8 cellular contexts compared by ENCODE assay signal in genomic region chr17:76707985-76708807, GRCh38. TPM values are rescaled to one million over a fixed set of nuclear protein-coding genes. Genes with fewer than 3 reads are reported as not detected.
DNase-seq lines count a peak whose midpoint lies in the region; ATAC-seq and TF ChIP-seq lines count a peak whose summit lies in the region.

No MANE protein-coding gene starts in this region.

- peaks cover 18% of the 10 kb centered on the region for H3K4me1 Mint-ChIP-seq in activated T-cell treated with anti-CD3 and anti-CD28 coated beads, Interleukin-2, amount 50 U/mL, for 4 hours (ENCODE audit: low read depth)

- peaks cover 54% of the 10 kb centered on the region for H3K79me2 ChIP-seq in hepatocyte

- TF ChIP-seq POLR2A in sigmoid colon (IDR thresholded peaks at IDR 0.05), result no peak
- TF ChIP-seq POLR2A in erythroblast (IDR thresholded peaks at IDR 0.05; ENCODE audit: low read length), result no peak

- H3K4me2 ChIP-seq in hepatocyte, result peak overlapping the region; percentile 97

- TF ChIP-seq EP300 in sigmoid colon (IDR thresholded peaks at IDR 0.05), result no peak

- no peaks in the 10 kb centered on the region for H3K27me3 ChIP-seq in hepatocyte
- no peaks in the 10 kb centered on the region for H3K27me3 ChIP-seq in sigmoid colon

- H3K4me1 ChIP-seq in hepatocyte (ENCODE audit: insufficient read depth), result peaks cover 34% of the 10 kb centered on the region
- peaks cover 0 to 77% (median 63%) of the 10 kb centered on the region in 4 donors for H3K4me1 ChIP-seq in sigmoid colon

- no peak overlapping the region for H2AFZ ChIP-seq in hepatocyte

- no peaks in the 10 kb centered on the region for H3K9me2 ChIP-seq in hepatocyte (replicated peaks; ENCODE audit: insufficient read depth)

- no peak overlapping the region for H3K4me3 Mint-ChIP-seq in activated T-cell treated with anti-CD3 and anti-CD28 coated beads, Interleukin-2, amount 50 U/mL, for 4 hours

- intact Hi-C loops in sigmoid colon (cut with DNase I), result no loop called here

- peaks cover 8% of the 10 kb centered on the region for H4K20me1 ChIP-seq in hepatocyte (ENCODE audit: insufficient read depth, poor library complexity, severe bottlenecking)

- H3K36me3 ChIP-seq in hepatocyte (replicated peaks; ENCODE audit: insufficient read depth, low read depth), result no peaks in the 10 kb centered on the region
- H3K36me3 ChIP-seq in sigmoid colon, result peaks cover 0 to 6% (median 0%) of the 10 kb centered on the region in 4 donors

- TF ChIP-seq CTCF in GM12873 (IDR thresholded peaks at IDR 0.05; ENCODE audit: insufficient read depth, low read depth, low read length, missing control alignments) (peak; percentile 24), hepatocyte (IDR thresholded peaks at IDR 0.05; ENCODE audit: poor library complexity) (no peak), sigmoid colon (IDR thresholded peaks at IDR 0.05) (peak in 2 of 4 experiments; percentile 22 to 39)

- H3K9me3 Mint-ChIP-seq in activated T-cell treated with anti-CD3 and anti-CD28 coated beads, Interleukin-2, amount 50 U/mL, for 4 hours, result no peaks in the 10 kb centered on the region

- H3K27ac ChIP-seq in hepatocyte, result peak overlapping the region; percentile 95
- H3K27ac ChIP-seq in sigmoid colon, result peak overlapping the region; percentile 97 to 100 (median 98)

- H3K9me3 ChIP-seq in hepatocyte (ENCODE audit: low read depth) (no peaks in the 10 kb centered on the region), sigmoid colon (no peaks in the 10 kb centered on the region)

- no peak overlapping the region for H3K4me3 ChIP-seq in hepatocyte
- peak overlapping the region; percentile 68 to 94 (median 78) for H3K4me3 ChIP-seq in sigmoid colon

- no peak for ATAC-seq in activated T-cell treated with anti-CD3 and anti-CD28 coated beads, Interleukin-2, amount 50 U/mL, for 4 hours

- 63% methylated on average over 14 of the region's 14 CpGs for WGBS in hepatocyte (ENCODE audit: low lambda C conversion rate, missing lambda C conversion rate)
- WGBS in sigmoid colon, 2 donors, result 76 to 83% methylated on average over 14 of the region's 14 CpGs

- no peaks in the 10 kb centered on the region for H3K27me3 Mint-ChIP-seq in activated T-cell treated with anti-CD3 and anti-CD28 coated beads, Interleukin-2, amount 50 U/mL, for 4 hours (ENCODE audit: low read depth)

- DNase-seq in amygdala (lab: John Stamatoyannopoulos, UW) (peak in 43 of 56 donors; percentile 9 to 82 (median 52)), hepatocyte (ENCODE audit: low spot score) (no peak), sigmoid colon (peak; percentile 73), cerebellar nuclear complex (lab: John Stamatoyannopoulos, UW) (no peak), SIG-M5 (lab: John Stamatoyannopoulos, UW) (no peak), erythroblast (lab: John Stamatoyannopoulos, UW) (no peak)
- DNase-seq in activated T-cell treated with anti-CD3 and anti-CD28 coated beads, Interleukin-2, amount 50 U/mL, for 4 hours, result no peak

- H3K36me3 Mint-ChIP-seq in activated T-cell treated with anti-CD3 and anti-CD28 coated beads, Interleukin-2, amount 50 U/mL, for 4 hours (ENCODE audit: insufficient read depth), result no peaks in the 10 kb centered on the region

RNA-seq across cellular contexts. Expression of gene MXRA7, which starts 2.6 kb away (rescaled TPM):
- total RNA-seq in hepatocyte (101 and 102 TPM in 2 replicates), sigmoid colon (100 to 1,000 TPM; 327 to 428 (median 348) TPM)
- polyA plus RNA-seq in hepatocyte (117 and 138 TPM in 2 replicates), sigmoid colon (100 to 1,000 TPM in 1 of 3 donors, 10 to 100 TPM in 1, 1 to 10 TPM in 1; 8.3 to 109 (median 35.3) TPM)
- 1 to 10 TPM; 2.0 to 2.3 (median 2.0) TPM for total RNA-seq in activated T-cell treated with anti-CD3 and anti-CD28 coated beads, Interleukin-2, amount 50 U/mL, for 4 hours

RNA-seq across cellular contexts. Expression of gene JMJD6, which starts 18.2 kb away (rescaled TPM):
- 19.3 and 19.5 TPM in 2 replicates for total RNA-seq in hepatocyte
- polyA plus RNA-seq in hepatocyte, result 34.5 and 44.8 TPM in 2 replicates
- 10 to 100 TPM; 21.3 to 37.3 (median 28.9) TPM for total RNA-seq in sigmoid colon
- 10 to 100 TPM; 24.0 to 28.9 (median 24.8) TPM for polyA plus RNA-seq in sigmoid colon
- total RNA-seq in activated T-cell treated with anti-CD3 and anti-CD28 coated beads, Interleukin-2, amount 50 U/mL, for 4 hours, result 10 to 100 TPM; 67.3 to 73.2 (median 68.7) TPM

RNA-seq across cellular contexts. Expression of gene METTL23, which starts 18.4 kb away (rescaled TPM):
- total RNA-seq in hepatocyte, result 36.6 and 36.8 TPM in 2 replicates
- polyA plus RNA-seq in hepatocyte, result 48.0 and 56.5 TPM in 2 replicates
- total RNA-seq in sigmoid colon, result 10 to 100 TPM; 13.6 to 32.5 (median 20.8) TPM
- polyA plus RNA-seq in sigmoid colon, result 10 to 100 TPM; 25.7 to 34.8 (median 33.6) TPM
- total RNA-seq in activated T-cell treated with anti-CD3 and anti-CD28 coated beads, Interleukin-2, amount 50 U/mL, for 4 hours, result 10 to 100 TPM; 31.4 to 34.4 (median 31.5) TPM

RNA-seq across cellular contexts. Expression of gene SRSF2, which starts 28.9 kb away (rescaled TPM):
- 152 and 157 TPM in 2 replicates for total RNA-seq in hepatocyte
- polyA plus RNA-seq in hepatocyte, result 152 and 173 TPM in 2 replicates
- 100 to 1,000 TPM; 123 to 229 (median 129) TPM for total RNA-seq in sigmoid colon
- polyA plus RNA-seq in sigmoid colon, result 100 to 1,000 TPM in 2 of 3 donors, 10 to 100 TPM in 1; 87.9 to 187 (median 107) TPM
- 100 to 1,000 TPM; 845 to 927 (median 920) TPM for total RNA-seq in activated T-cell treated with anti-CD3 and anti-CD28 coated beads, Interleukin-2, amount 50 U/mL, for 4 hours

RNA-seq across cellular contexts. Expression of gene MFSD11, which starts 29.7 kb away (rescaled TPM):
- 59.4 and 66.6 TPM in 2 replicates for total RNA-seq in hepatocyte
- polyA plus RNA-seq in hepatocyte, result 35.4 and 43.5 TPM in 2 replicates
- total RNA-seq in sigmoid colon, result 10 to 100 TPM; 27.5 to 46.2 (median 41.7) TPM
- polyA plus RNA-seq in sigmoid colon, result 10 to 100 TPM in 1 of 3 donors, 1 to 10 TPM in 2; 6.6 to 22.1 (median 6.9) TPM
- 10 to 100 TPM; 14.6 to 16.6 (median 15.1) TPM for total RNA-seq in activated T-cell treated with anti-CD3 and anti-CD28 coated beads, Interleukin-2, amount 50 U/mL, for 4 hours

Comparison
In these comparisons a context has a peak if more than half of its experiments do, and no peak if none do; other contexts are left out.
1. DNase-seq: peak in amygdala (43 of 56) and sigmoid colon (single experiment); none in hepatocyte (single experiment), cerebellar nuclear complex (0 of 2), activated T-cell treated with anti-CD3 and anti-CD28 coated beads, Interleukin-2, amount 50 U/mL, for 4 hours (single experiment), SIG-M5 (single experiment) and erythroblast (0 of 2).
2. RNA of gene MXRA7, which starts 2.6 kb away (total RNA-seq): 327 to 428 TPM in sigmoid colon and 101 to 102 TPM in hepatocyte; 2.0 to 2.3 TPM in activated T-cell treated with anti-CD3 and anti-CD28 coated beads, Interleukin-2, amount 50 U/mL, for 4 hours; every median in the first group is over 10 times any median in the second.